ENCODE assay signal across 8 cellular contexts in genomic region chr11:16737860-16738197, GRCh38. TPM values are rescaled to one million over a fixed set of nuclear protein-coding genes. Genes with fewer than 3 reads are reported as not detected.
DNase-seq lines count a peak whose midpoint lies in the region; ATAC-seq and TF ChIP-seq lines count a peak whose summit lies in the region.

No MANE protein-coding gene starts in this region.

- no peak for TF ChIP-seq CTCF in MM.1S (IDR thresholded peaks at IDR 0.05; ENCODE audit: low read length)
- TF ChIP-seq CTCF in epithelial cell of esophagus (IDR thresholded peaks at IDR 0.05; ENCODE audit: insufficient read depth, low read depth, low read length, missing control alignments), result no peak
- TF ChIP-seq CTCF in parathyroid adenoma (IDR thresholded peaks at IDR 0.05), result no peak

- H3K36me3 ChIP-seq in MM.1S (replicated peaks; ENCODE audit: insufficient read depth, low read length) (no peaks in the 10 kb centered on the region), parathyroid adenoma (ENCODE audit: control insufficient read depth, insufficient read depth, low read length) (no peaks in the 10 kb centered on the region)

- H3K27me3 ChIP-seq in MM.1S (replicated peaks; ENCODE audit: insufficient read depth, low read length) (no peaks in the 10 kb centered on the region), parathyroid adenoma (ENCODE audit: control insufficient read depth, insufficient read depth, low read length) (no peaks in the 10 kb centered on the region)

- no peaks in the 10 kb centered on the region for H3K9me2 ChIP-seq in MM.1S (replicated peaks; ENCODE audit: insufficient read depth, low read length)

- DNase-seq in Daoy (ENCODE audit: low read depth) (peak; percentile 16), MM.1S (no peak), epithelial cell of esophagus (ENCODE audit: low read depth) (no peak), cerebellar cortex (ENCODE audit: low spot score) (no peak), LoVo (ENCODE audit: low spot score) (no peak), SW 1271 (lab: John Stamatoyannopoulos, UW) (no peak)

- peak; percentile 4 for ATAC-seq in GM21737 (IDR thresholded peaks at IDR 0.05; ENCODE audit: unreplicated experiment)

- H3K4me3 ChIP-seq in MM.1S (ENCODE audit: low read length) (peak overlapping the region; percentile 97), epithelial cell of esophagus (ENCODE audit: low read length) (peak overlapping the region; percentile 94), parathyroid adenoma (ENCODE audit: low read depth, low read length) (peak overlapping the region; percentile 96)

- H3K4me1 ChIP-seq in MM.1S (ENCODE audit: low read length) (peaks cover 11% of the 10 kb centered on the region; the same call in 1 of the 2 replicates), parathyroid adenoma (peaks cover 4% of the 10 kb centered on the region)

- H3K9ac ChIP-seq in MM.1S (ENCODE audit: low read length), result peak overlapping the region; percentile 91
- H3K9ac ChIP-seq in parathyroid adenoma, result no peak overlapping the region

- H3K79me2 ChIP-seq in MM.1S (ENCODE audit: low read length) (peaks cover 44% of the 10 kb centered on the region), parathyroid adenoma (peaks cover 29% of the 10 kb centered on the region)

- H3K4me2 ChIP-seq in MM.1S (ENCODE audit: low read depth, low read length) (peak overlapping the region; percentile 42; the same call in 1 of the 2 replicates), parathyroid adenoma (ENCODE audit: low read length) (peak overlapping the region; percentile 78)

- H3K27ac ChIP-seq in MM.1S (ENCODE audit: low read length) (peak overlapping the region; percentile 46; the same call in 1 of the 2 replicates), parathyroid adenoma (peak overlapping the region; percentile 98)

- no peaks in the 10 kb centered on the region for H3K9me3 ChIP-seq in MM.1S (replicated peaks; ENCODE audit: insufficient read depth, low read length)
- H3K9me3 ChIP-seq in parathyroid adenoma (ENCODE audit: control insufficient read depth, low read length), result no peaks in the 10 kb centered on the region

- H2AFZ ChIP-seq in MM.1S (ENCODE audit: low read length) (peak overlapping the region; percentile 64), parathyroid adenoma (peak overlapping the region; percentile 81)

- H3F3A ChIP-seq in MM.1S (ENCODE audit: insufficient read depth, low read length), result no peaks in the 10 kb centered on the region

- H4K20me1 ChIP-seq in MM.1S (ENCODE audit: insufficient read depth, low read length), result no peaks in the 10 kb centered on the region; the same call in 1 of the 2 replicates

RNA-seq across cellular contexts. Expression of gene C11orf58, which starts 0.6 kb away (rescaled TPM):
- total RNA-seq in Daoy (2014; rRNA removed; shearing (Covaris generic)), result 164 and 172 TPM in 2 replicates
